In the genomic region with DNA sequence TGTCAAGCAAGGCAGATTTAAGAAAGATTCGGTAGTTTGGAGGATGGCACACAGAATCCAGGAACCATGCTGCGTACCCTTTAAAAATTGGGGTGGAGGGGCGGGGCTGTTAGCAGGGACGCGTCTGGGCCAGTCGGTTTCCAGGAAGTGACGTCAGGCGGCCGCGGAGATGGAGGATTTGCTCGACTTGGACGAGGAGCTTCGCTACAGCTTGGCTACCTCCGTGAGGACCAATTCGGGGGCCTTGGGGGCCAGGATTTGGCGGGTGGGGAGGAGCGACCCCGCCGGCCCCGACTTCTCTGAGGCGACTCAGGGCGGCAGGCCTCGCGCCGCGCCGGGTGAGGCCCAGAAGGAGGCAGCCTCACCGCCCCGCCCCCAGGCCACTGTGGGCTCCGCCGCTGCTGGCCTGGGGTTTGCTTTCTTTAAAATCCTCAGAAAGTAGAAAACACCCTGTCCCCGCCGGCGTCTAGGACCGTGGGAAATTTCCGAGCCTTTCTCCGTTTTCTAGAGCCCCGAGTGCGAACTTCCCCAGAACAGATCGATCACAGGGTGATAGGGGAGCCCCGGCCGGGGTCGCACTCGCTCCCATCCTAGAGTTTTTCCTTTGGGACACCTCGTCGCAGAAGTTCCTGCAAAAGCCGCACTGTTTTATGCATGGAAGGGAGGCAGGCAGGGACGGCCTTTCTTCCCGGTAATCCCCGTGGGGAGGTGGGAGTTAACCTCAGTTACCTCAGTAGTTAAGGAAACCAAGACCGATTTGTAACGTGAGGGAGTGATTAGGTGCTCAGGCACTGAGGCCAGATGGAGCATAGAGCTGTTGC, we compare ENCODE assay signal across 8 cellular contexts.
DNase-seq lines count a peak whose midpoint lies in the region; ATAC-seq and TF ChIP-seq lines count a peak whose summit lies in the region.

A gene (plus strand): TSS at position 146 of the 821 bp plus-strand sequence. CDS start 24 bp downstream, at position 170.

- H3K27ac ChIP-seq in 22Rv1, result peak within 1 kb of the TSS; percentile 62

- DNase-seq in NCI-H2227 (lab: John Stamatoyannopoulos, UW; ENCODE audit: unreplicated experiment) (peak; percentile 82), cardiac fibroblast (ENCODE audit: low read depth in 2 of 2) (peak; percentile 78 to 81), iris pigment epithelial cell (ENCODE audit: low read depth) (peak; percentile 81)
- peak; percentile 82 for DNase-seq in activated CD4-positive, CD25-positive, alpha-beta regulatory T cell treated with anti-CD3 and anti-CD28 coated beads, Interleukin-2, amount 50 U/mL, for 16 hours (ENCODE audit: low read depth, low spot score)
- DNase-seq in stimulated activated CD4-positive, alpha-beta T cell treated with anti-CD3 and anti-CD28 coated beads, Interleukin-12 subunit alpha, Interleukin-12 subunit beta, amount 100 ng/mL, for 24 hours (ENCODE audit: low read depth in 2 of 2), result peak; percentile 80 to 91

- H3K4me3 ChIP-seq in cardiac fibroblast (replicated peaks in 1 of 2; ENCODE audit: low read depth in 2 of 2, low read length in 2 of 2), result peak within 1 kb of the TSS; percentile 82

- no peak for TF ChIP-seq CTCF in 22Rv1 (IDR thresholded peaks at IDR 0.05)
- TF ChIP-seq CTCF in cardiac fibroblast (IDR thresholded peaks at IDR 0.05; ENCODE audit: low read depth, low read length), result no peak

- ATAC-seq in GM18520 (IDR thresholded peaks at IDR 0.05; ENCODE audit: unreplicated experiment) (peak; percentile 47), HG03066 (IDR thresholded peaks at IDR 0.05; ENCODE audit: low read depth, unreplicated experiment) (peak; percentile 59)

Comparison
In these comparisons a context has a peak if more than half of its experiments do, and no peak if none do; other contexts are left out.
1. Peak in every context shown above with its lines: DNase-seq, ATAC-seq, H3K4me3 ChIP-seq and H3K27ac ChIP-seq.